In genomic region chr11:36129955-36130354, GRCh38 we compare ENCODE assay signal across 17 cellular contexts.
A peak's percentile ranks its signal among the peaks of the same experiment; 100 is the strongest.
DNase-seq lines count a peak whose midpoint lies in the region; ATAC-seq, FAIRE-seq and TF ChIP-seq lines count a peak whose summit lies in the region.
"Had no signal": no experiment of that assay in that cellular context is flagged by ENCODE, and none has a peak within 500 bp of the region (broad histone marks: within the 10 kb centered on the region; RNA-seq: fewer than 3 reads in every experiment).

No MANE protein-coding gene starts in this region.

- H3K23ac ChIP-seq in IMR-90 (ENCODE audit: low read depth, low read length) (no peak overlapping the region), mesendoderm (ENCODE audit: low read length) (no peak overlapping the region)

- H3K9me3 ChIP-seq in IMR-90 (ENCODE audit: control insufficient read depth, insufficient read depth, low read length) = no peaks in the 10 kb centered on the region
- H3K9me3 ChIP-seq: A549, BE2C had no signal

- H4K20me1 ChIP-seq in GM23338 (replicated peaks; ENCODE audit: insufficient read depth) = no peaks in the 10 kb centered on the region
- no peaks in the 10 kb centered on the region; the same call in 1 of the 2 replicates for H4K20me1 ChIP-seq in IMR-90 (ENCODE audit: insufficient read depth, low read length)

- no peak for ATAC-seq in GM23338
- no peak for ATAC-seq in IMR-90 (ENCODE audit: low read depth)
- no peak for ATAC-seq in HG03378 (IDR thresholded peaks at IDR 0.05; ENCODE audit: unreplicated experiment)
- ATAC-seq: A549 had no signal

- H3K4me2 ChIP-seq in GM23338 (no peak overlapping the region), IMR-90 (ENCODE audit: low read depth, low read length) (no peak overlapping the region), mesendoderm (ENCODE audit: low read length) (no peak overlapping the region)
- H3K4me2 ChIP-seq: A549 had no signal

- 97% methylated on average over 5 of the region's 6 CpGs; no CpG with 5 or more reads in 1 of the 2 experiments for WGBS in IMR-90 (ENCODE audit: extremely low coverage in 2 of 2, insufficient read length in 1 of 2), 2 experiments
- WGBS in mesendoderm (ENCODE audit: extremely low coverage, insufficient coverage, low lambda C conversion rate) = no CpG with 5 or more reads among the region's 6 CpGs

- H3K4ac ChIP-seq in IMR-90 (ENCODE audit: low read depth, low read length) (no peak overlapping the region), mesendoderm (ENCODE audit: low read depth, low read length) (no peak overlapping the region)

- in situ Hi-C loops in IMR-90 (cut with MboI; ENCODE audit: low sequenced_read_pairs) = loop anchor here (10.0 kb wide), 1 partner anchor 515 kb away; the partner anchor contains the start of gene FJX1

- H3K9me2 ChIP-seq in GM23338 (ENCODE audit: insufficient read depth) = no peaks in the 10 kb centered on the region

- H2BK120ac ChIP-seq in IMR-90 (ENCODE audit: low read depth, low read length) = no peak overlapping the region
- H2BK120ac ChIP-seq in mesendoderm (ENCODE audit: low read depth, low read length) = no peak overlapping the region

- H2BK5ac ChIP-seq in IMR-90 (ENCODE audit: low read depth, low read length, poor library complexity, severe bottlenecking) = no peak overlapping the region
- H2BK5ac ChIP-seq in mesendoderm (ENCODE audit: low read length) = no peak overlapping the region

- no peak overlapping the region for H3K14ac ChIP-seq in IMR-90 (replicated peaks; ENCODE audit: low read depth, low read length)

- peaks cover 7% of the 10 kb centered on the region for H3K36me3 Mint-ChIP-seq in GM23338 (ENCODE audit: low read depth)
- H3K36me3 Mint-ChIP-seq in activated T-helper 1 cell treated with anti-CD3 and anti-CD28 coated beads, Interleukin-12 subunit alpha, Interleukin-12 subunit beta, Interleukin-2, Interleukin-4 antibody, amounts not matched to agents 30 ng/mL and 10 ng/mL and 1 ng/mL, durations not matched to agents 14 hours and 24 hours and 36 hours (ENCODE audit: low read depth) = no peaks in the 10 kb centered on the region
- H3K36me3 Mint-ChIP-seq: CD4-positive, alpha-beta memory T cell had no signal

- no peaks in the 10 kb centered on the region for H3K27me3 ChIP-seq in GM23338 (ENCODE audit: insufficient read depth)
- H3K27me3 ChIP-seq in IMR-90 (ENCODE audit: control insufficient read depth, insufficient read depth, low read length) = no peaks in the 10 kb centered on the region
- no peaks in the 10 kb centered on the region for H3K27me3 ChIP-seq in bronchial epithelial cell (ENCODE audit: control insufficient read depth, insufficient read depth, low read length)
- H3K27me3 ChIP-seq in mesendoderm (ENCODE audit: insufficient read depth, low read length, poor library complexity) = no peaks in the 10 kb centered on the region
- H3K27me3 ChIP-seq: BE2C had no signal

- peak overlapping the region; percentile 8; the same call in 1 of the 2 replicates for H3K27ac Mint-ChIP-seq in GM23338
- H3K27ac Mint-ChIP-seq in activated T-helper 1 cell treated with anti-CD3 and anti-CD28 coated beads, Interleukin-12 subunit alpha, Interleukin-12 subunit beta, Interleukin-2, Interleukin-4 antibody, amounts not matched to agents 30 ng/mL and 10 ng/mL and 1 ng/mL, durations not matched to agents 14 hours and 24 hours and 36 hours = no peak overlapping the region
- H3K27ac Mint-ChIP-seq: CD4-positive, alpha-beta memory T cell had no signal

- CTCF ChIA-PET in IMR-90 (lab: Yijun Ruan, JAX) = interaction anchor here (1.1 to 3.6 kb wide), 2 partner anchors 52 to 308 kb away, joined by 3 to 28 read pairs; no protein-coding TSS in a partner anchor

- no peak for TF ChIP-seq CTCF in GM23338 (conservative IDR thresholded peaks at IDR 0.05; ENCODE audit: low read depth in 2 of 2)
- TF ChIP-seq CTCF in IMR-90 (conservative IDR thresholded peaks at IDR 0.05; ENCODE audit: low read depth, low read length) = no peak
- TF ChIP-seq CTCF in bronchial epithelial cell (IDR thresholded peaks at IDR 0.05; ENCODE audit: insufficient read depth, low read length, severe bottlenecking) = no peak

- DNase-seq in GM23338 (ENCODE audit: low spot score) (no peak), IMR-90 (no peak), bronchial epithelial cell (ENCODE audit: low read depth) (no peak), mesendoderm (no peak), NCI-H2227 treated with DMSO at 0.1 percent for 48 hours (lab: John Stamatoyannopoulos, UW) (no peak)
- DNase-seq in activated T-helper 1 cell treated with anti-CD3 and anti-CD28 coated beads, Interleukin-12 subunit alpha, Interleukin-12 subunit beta, Interleukin-2, Interleukin-4 antibody, amounts not matched to agents 30 ng/mL and 10 ng/mL and 1 ng/mL, durations not matched to agents 14 hours and 24 hours and 36 hours (ENCODE audit: low spot score) = no peak
- DNase-seq: BE2C; CD4-positive, alpha-beta memory T cell; DMS153; DMS79 treated with DMSO at 0.1 percent for 48 hours had no signal

- no peak overlapping the region for H2BK20ac ChIP-seq in IMR-90 (ENCODE audit: low read depth, low read length)

- H2AK5ac ChIP-seq in IMR-90 (ENCODE audit: low read depth, low read length) = peak overlapping the region; percentile 13; the same call in 1 of the 2 replicates
- no peak overlapping the region for H2AK5ac ChIP-seq in mesendoderm (ENCODE audit: low read length)

- no peak overlapping the region for H3K4me3 Mint-ChIP-seq in GM23338
- no peak overlapping the region for H3K4me3 Mint-ChIP-seq in activated T-helper 1 cell treated with anti-CD3 and anti-CD28 coated beads, Interleukin-12 subunit alpha, Interleukin-12 subunit beta, Interleukin-2, Interleukin-4 antibody, amounts not matched to agents 30 ng/mL and 10 ng/mL and 1 ng/mL, durations not matched to agents 14 hours and 24 hours and 36 hours
- H3K4me3 Mint-ChIP-seq: CD4-positive, alpha-beta memory T cell had no signal

- peaks cover 4% of the 10 kb centered on the region; the same call in 1 of the 3 replicates for H3K9me3 Mint-ChIP-seq in GM23338
- H3K9me3 Mint-ChIP-seq in activated T-helper 1 cell treated with anti-CD3 and anti-CD28 coated beads, Interleukin-12 subunit alpha, Interleukin-12 subunit beta, Interleukin-2, Interleukin-4 antibody, amounts not matched to agents 30 ng/mL and 10 ng/mL and 1 ng/mL, durations not matched to agents 14 hours and 24 hours and 36 hours = no peaks in the 10 kb centered on the region
- H3K9me3 Mint-ChIP-seq: CD4-positive, alpha-beta memory T cell had no signal

- TF ChIP-seq RAD21 in IMR-90 (IDR thresholded peaks at IDR 0.05; ENCODE audit: low read length) = no peak

- H3K79me1 ChIP-seq in IMR-90 (ENCODE audit: low read depth in 1 of 2, low read length in 2 of 2) = no peaks in the 10 kb centered on the region; a peak in 1 of 4 replicates
- H3K79me1 ChIP-seq in mesendoderm (ENCODE audit: low read length) = no peaks in the 10 kb centered on the region

- no peak overlapping the region for H3K4me3 ChIP-seq in GM23338
- H3K4me3 ChIP-seq in IMR-90 (ENCODE audit: insufficient read depth, low read depth, low read length) = no peak overlapping the region
- H3K4me3 ChIP-seq in bronchial epithelial cell (ENCODE audit: low read depth, low read length) = no peak overlapping the region
- no peak overlapping the region for H3K4me3 ChIP-seq in mesendoderm (ENCODE audit: low read length)
- H3K4me3 ChIP-seq: A549 had no signal

- H3K36me3 ChIP-seq in GM23338 (ENCODE audit: insufficient read depth) (no peaks in the 10 kb centered on the region), IMR-90 (ENCODE audit: control insufficient read depth, insufficient read depth, low read length) (no peaks in the 10 kb centered on the region), bronchial epithelial cell (ENCODE audit: control insufficient read depth, insufficient read depth, low read length) (no peaks in the 10 kb centered on the region), mesendoderm (ENCODE audit: control insufficient read depth, insufficient read depth, low read length) (no peaks in the 10 kb centered on the region)
- H3K36me3 ChIP-seq: BE2C had no signal

- no TSS peak for BruUV-seq in IMR-90 (replicated peaks; lab: Mats Ljungman, UMichigan)

- H3K79me2 ChIP-seq in GM23338 (replicated peaks; ENCODE audit: insufficient read depth) (no peaks in the 10 kb centered on the region), mesendoderm (ENCODE audit: control insufficient read depth, insufficient read depth, low read length) (no peaks in the 10 kb centered on the region)

- intact Hi-C loops in IMR-90 (cut with micrococcal nuclease) = loop anchor here (2.0 to 10.0 kb wide), 3 partner anchors 129 to 635 kb away; partner anchors contain the start of gene LDLRAD3
- intact Hi-C loops in activated T-helper 1 cell treated with anti-CD3 and anti-CD28 coated beads, Interleukin-12 subunit alpha, Interleukin-12 subunit beta, Interleukin-2, Interleukin-4 antibody, amounts not matched to agents 30 ng/mL and 10 ng/mL and 1 ng/mL, durations not matched to agents 14 hours and 24 hours and 36 hours (cut with micrococcal nuclease) = no loop called here

- H3F3A ChIP-seq in GM23338 (replicated peaks; ENCODE audit: low read depth) = no peaks in the 10 kb centered on the region

- FAIRE-seq in bronchial epithelial cell (lab: Jason Lieb, UNC) = peak; percentile 18
- FAIRE-seq: A549, D721Med, G401.6, GM12891, H54 had no signal

- H3K27me3 Mint-ChIP-seq in GM23338 (ENCODE audit: insufficient read depth, low read depth, poor library complexity) = peaks cover 12% of the 10 kb centered on the region
- peaks cover 9% of the 10 kb centered on the region for H3K27me3 Mint-ChIP-seq in activated T-helper 1 cell treated with anti-CD3 and anti-CD28 coated beads, Interleukin-12 subunit alpha, Interleukin-12 subunit beta, Interleukin-2, Interleukin-4 antibody, amounts not matched to agents 30 ng/mL and 10 ng/mL and 1 ng/mL, durations not matched to agents 14 hours and 24 hours and 36 hours (ENCODE audit: insufficient read depth)

- H3K9ac ChIP-seq in IMR-90 (ENCODE audit: low read depth, low read length) (no peak overlapping the region), mesendoderm (ENCODE audit: low read length) (no peak overlapping the region)

- no peak overlapping the region for H4K5ac ChIP-seq in IMR-90 (ENCODE audit: low read depth, low read length)
- no peak overlapping the region for H4K5ac ChIP-seq in mesendoderm (ENCODE audit: low read length)

- dilution Hi-C loops in IMR-90 (cut with HindIII; ENCODE audit: low sequenced_read_pairs, unreplicated experiment) = no loop called here

- no peak overlapping the region for H4K91ac ChIP-seq in IMR-90 (ENCODE audit: insufficient read depth, low read depth, low read length)

- H4K8ac ChIP-seq in IMR-90 (ENCODE audit: low read depth in 2 of 2, low read length in 2 of 2) (no peak overlapping the region), mesendoderm (ENCODE audit: low read depth, low read length) (no peak overlapping the region)

- H3K18ac ChIP-seq in IMR-90 (ENCODE audit: low read depth, low read length) (no peak overlapping the region), mesendoderm (ENCODE audit: low read length) (peak overlapping the region; percentile 20)

- no peak overlapping the region for H2BK15ac ChIP-seq in IMR-90 (ENCODE audit: low read depth, low read length)
- H2BK15ac ChIP-seq in mesendoderm (replicated peaks; ENCODE audit: low read depth) = no peak overlapping the region

- H2AFZ ChIP-seq in GM23338 = no peak overlapping the region
- H2AFZ ChIP-seq in IMR-90 (replicated peaks; ENCODE audit: low read length, poor library complexity) = no peak overlapping the region

- H3K4me1 ChIP-seq in GM23338 (ENCODE audit: insufficient read depth) (peaks cover 5% of the 10 kb centered on the region; the same call in 1 of the 2 replicates), IMR-90 (ENCODE audit: control insufficient read depth, insufficient read depth, low read length) (peaks cover 2% of the 10 kb centered on the region), mesendoderm (ENCODE audit: control insufficient read depth, low read depth, low read length) (peaks cover 8% of the 10 kb centered on the region)
- H3K4me1 ChIP-seq: BE2C had no signal

- H3K56ac ChIP-seq in IMR-90 (ENCODE audit: extremely low read depth, insufficient read depth, low read length) = no peak overlapping the region
- no peak overlapping the region for H3K56ac ChIP-seq in mesendoderm (ENCODE audit: low read length)

- H3K27ac ChIP-seq in GM23338 (ENCODE audit: low read depth) (no peak overlapping the region), IMR-90 (ENCODE audit: insufficient read depth, low read length) (no peak overlapping the region), mesendoderm (ENCODE audit: low read depth, low read length) (no peak overlapping the region)
- H3K27ac ChIP-seq: A549, C4-2B had no signal

- H2AK9ac ChIP-seq in IMR-90 (replicated peaks; ENCODE audit: low read depth, low read length, poor library complexity) = no peak overlapping the region

- peaks cover 12% of the 10 kb centered on the region for H3K9me1 ChIP-seq in IMR-90 (ENCODE audit: insufficient read depth, low read length)

- peaks cover 40% of the 10 kb centered on the region for H3K4me1 Mint-ChIP-seq in GM23338
- H3K4me1 Mint-ChIP-seq in activated T-helper 1 cell treated with anti-CD3 and anti-CD28 coated beads, Interleukin-12 subunit alpha, Interleukin-12 subunit beta, Interleukin-2, Interleukin-4 antibody, amounts not matched to agents 30 ng/mL and 10 ng/mL and 1 ng/mL, durations not matched to agents 14 hours and 24 hours and 36 hours (ENCODE audit: low read depth) = no peaks in the 10 kb centered on the region
- H3K4me1 Mint-ChIP-seq: CD4-positive, alpha-beta memory T cell had no signal

- TF ChIP-seq POLR2A in IMR-90 (IDR thresholded peaks at IDR 0.05; ENCODE audit: low read depth, low read length) = no peak

- POLR2A ChIA-PET in IMR-90 (lab: Charles Lee; ENCODE audit: unreplicated experiment) = no interaction called here
